Comparison of ENCODE assay signal across 1 cellular context in the genomic region with DNA sequence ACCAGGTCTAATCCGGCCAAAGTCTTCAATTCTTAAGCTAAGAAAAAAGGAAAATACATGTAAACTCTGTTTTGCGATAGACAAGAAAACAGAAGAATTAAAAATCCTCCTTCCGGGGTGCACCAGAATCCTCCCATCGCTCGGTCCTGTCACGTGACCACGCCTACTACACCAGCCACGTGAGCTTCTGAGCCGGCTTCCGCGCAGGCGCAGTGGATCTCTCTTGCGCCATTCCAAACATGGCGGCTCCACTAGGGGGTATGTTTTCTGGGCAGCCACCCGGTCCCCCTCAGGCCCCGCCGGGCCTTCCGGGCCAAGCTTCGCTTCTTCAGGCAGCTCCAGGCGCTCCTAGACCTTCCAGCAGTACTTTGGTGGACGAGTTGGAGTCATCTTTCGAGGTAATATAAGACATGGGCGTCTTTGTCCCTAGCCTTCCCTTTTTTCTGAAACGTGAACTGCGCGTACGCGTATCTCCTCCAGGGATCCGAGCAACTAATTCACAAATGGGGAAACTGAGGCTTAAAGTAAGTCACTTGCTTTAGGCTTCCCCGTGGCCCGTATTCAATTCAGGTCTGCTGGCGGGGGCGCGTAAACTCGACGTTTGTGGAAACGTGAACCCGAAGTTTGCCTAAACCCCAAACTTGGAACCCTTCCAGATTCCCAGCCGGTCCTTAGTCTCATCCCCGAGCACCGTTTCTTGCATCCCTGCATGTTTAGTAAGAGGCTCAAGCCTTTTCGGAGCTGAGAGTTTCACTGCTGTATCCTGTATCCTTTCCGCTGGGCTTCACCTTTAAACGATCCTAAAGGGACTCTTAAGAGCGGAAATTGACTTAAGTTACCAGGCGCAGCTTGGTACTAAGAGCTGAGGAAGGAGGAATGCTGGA.
A peak's percentile ranks its signal among the peaks of the same experiment; 100 is the strongest.
TF ChIP-seq lines count a peak whose summit lies in the region.

A gene with protein sequence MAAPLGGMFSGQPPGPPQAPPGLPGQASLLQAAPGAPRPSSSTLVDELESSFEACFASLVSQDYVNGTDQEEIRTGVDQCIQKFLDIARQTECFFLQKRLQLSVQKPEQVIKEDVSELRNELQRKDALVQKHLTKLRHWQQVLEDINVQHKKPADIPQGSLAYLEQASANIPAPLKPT (plus strand): TSS at position 226 of the 884 bp plus-strand sequence. CDS start 14 bp downstream, at position 240.

TF ChIP-seq in HepG2, 621 proteins besides CTCF, POLR2A, EP300 and RAD21 (continued from another document and continues in another):
- TF ChIP-seq, protein P1, sequence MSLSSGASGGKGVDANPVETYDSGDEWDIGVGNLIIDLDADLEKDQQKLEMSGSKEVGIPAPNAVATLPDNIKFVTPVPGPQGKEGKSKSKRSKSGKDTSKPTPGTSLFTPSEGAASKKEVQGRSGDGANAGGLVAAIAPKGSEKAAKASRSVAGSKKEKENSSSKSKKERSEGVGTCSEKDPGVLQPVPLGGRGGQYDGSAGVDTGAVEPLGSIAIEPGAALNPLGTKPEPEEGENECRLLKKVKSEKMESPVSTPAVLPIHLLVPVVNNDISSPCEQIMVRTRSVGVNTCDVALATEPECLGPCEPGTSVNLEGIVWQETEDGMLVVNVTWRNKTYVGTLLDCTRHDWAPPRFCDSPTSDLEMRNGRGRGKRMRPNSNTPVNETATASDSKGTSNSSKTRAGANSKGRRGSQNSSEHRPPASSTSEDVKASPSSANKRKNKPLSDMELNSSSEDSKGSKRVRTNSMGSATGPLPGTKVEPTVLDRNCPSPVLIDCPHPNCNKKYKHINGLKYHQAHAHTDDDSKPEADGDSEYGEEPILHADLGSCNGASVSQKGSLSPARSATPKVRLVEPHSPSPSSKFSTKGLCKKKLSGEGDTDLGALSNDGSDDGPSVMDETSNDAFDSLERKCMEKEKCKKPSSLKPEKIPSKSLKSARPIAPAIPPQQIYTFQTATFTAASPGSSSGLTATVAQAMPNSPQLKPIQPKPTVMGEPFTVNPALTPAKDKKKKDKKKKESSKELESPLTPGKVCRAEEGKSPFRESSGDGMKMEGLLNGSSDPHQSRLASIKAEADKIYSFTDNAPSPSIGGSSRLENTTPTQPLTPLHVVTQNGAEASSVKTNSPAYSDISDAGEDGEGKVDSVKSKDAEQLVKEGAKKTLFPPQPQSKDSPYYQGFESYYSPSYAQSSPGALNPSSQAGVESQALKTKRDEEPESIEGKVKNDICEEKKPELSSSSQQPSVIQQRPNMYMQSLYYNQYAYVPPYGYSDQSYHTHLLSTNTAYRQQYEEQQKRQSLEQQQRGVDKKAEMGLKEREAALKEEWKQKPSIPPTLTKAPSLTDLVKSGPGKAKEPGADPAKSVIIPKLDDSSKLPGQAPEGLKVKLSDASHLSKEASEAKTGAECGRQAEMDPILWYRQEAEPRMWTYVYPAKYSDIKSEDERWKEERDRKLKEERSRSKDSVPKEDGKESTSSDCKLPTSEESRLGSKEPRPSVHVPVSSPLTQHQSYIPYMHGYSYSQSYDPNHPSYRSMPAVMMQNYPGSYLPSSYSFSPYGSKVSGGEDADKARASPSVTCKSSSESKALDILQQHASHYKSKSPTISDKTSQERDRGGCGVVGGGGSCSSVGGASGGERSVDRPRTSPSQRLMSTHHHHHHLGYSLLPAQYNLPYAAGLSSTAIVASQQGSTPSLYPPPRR (CRISPR knock-in tag; IDR thresholded peaks at IDR 0.05; ENCODE audit: borderline replicate concordance), result no peak
- TF ChIP-seq HNF4G (IDR thresholded peaks at IDR 0.05; ENCODE audit: borderline replicate concordance, low read depth, low read length) (no peak), HNF4G (CRISPR knock-in tag; IDR thresholded peaks at IDR 0.05; ENCODE audit: borderline replicate concordance, low read depth) (no peak), SIX4 (CRISPR knock-in tag; IDR thresholded peaks at IDR 0.05) (no peak), SP5 (CRISPR knock-in tag; IDR thresholded peaks at IDR 0.05; ENCODE audit: borderline replicate concordance, low read depth) (no peak), ZKSCAN8 (CRISPR knock-in tag; IDR thresholded peaks at IDR 0.05; ENCODE audit: borderline replicate concordance) (peak; percentile 41; the same call in 1 of the 2 replicates), ESRRA (CRISPR knock-in tag; IDR thresholded peaks at IDR 0.05; ENCODE audit: low read depth) (no peak), XRCC5 (optimal IDR thresholded peaks at IDR 0.05; ENCODE audit: low read length) (peak; percentile 29), CBX5 (CRISPR knock-in tag; IDR thresholded peaks at IDR 0.05; ENCODE audit: borderline replicate concordance) (no peak; the same call in 1 of the 2 replicates), ELF1 (CRISPR knock-in tag; IDR thresholded peaks at IDR 0.05) (peak; percentile 88), ZNF678 (CRISPR knock-in tag; IDR thresholded peaks at IDR 0.05) (no peak), EED (CRISPR knock-in tag; IDR thresholded peaks at IDR 0.05) (peak; percentile 56; the same call in 1 of the 2 replicates), KMT2B (CRISPR knock-in tag; IDR thresholded peaks at IDR 0.05) (peak; percentile 76; the same call in 1 of the 2 replicates), STAT5B (CRISPR knock-in tag; IDR thresholded peaks at IDR 0.05) (no peak), IKZF1 (IDR thresholded peaks at IDR 0.05) (no peak), ZNF335 (CRISPR knock-in tag; IDR thresholded peaks at IDR 0.05) (no peak), MBD4 (IDR thresholded peaks at IDR 0.05; ENCODE audit: borderline replicate concordance, low read length) (no peak; the same call in 1 of the 2 replicates), HIVEP1 (CRISPR knock-in tag; IDR thresholded peaks at IDR 0.05) (no peak), HOXA5 (CRISPR knock-in tag; IDR thresholded peaks at IDR 0.05) (0 out of 2 replicates have a peak, but pooled peaks have one; percentile 25), ZNF775 (CRISPR knock-in tag; IDR thresholded peaks at IDR 0.05; ENCODE audit: borderline replicate concordance) (no peak), JDP2 (CRISPR knock-in tag; IDR thresholded peaks at IDR 0.05; ENCODE audit: borderline replicate concordance) (no peak), FOXA3 (CRISPR knock-in tag; IDR thresholded peaks at IDR 0.05) (peak; percentile 14; the same call in 1 of the 2 replicates), ZNF792 (CRISPR knock-in tag; IDR thresholded peaks at IDR 0.05) (peak; percentile 58; the same call in 1 of the 2 replicates), ELF3 (CRISPR knock-in tag; IDR thresholded peaks at IDR 0.05) (peak; percentile 66), ZNF501 (CRISPR knock-in tag; IDR thresholded peaks at IDR 0.05) (peak; percentile 92), PLRG1 (conservative IDR thresholded peaks at IDR 0.05) (no peak), NFKB2 (CRISPR knock-in tag; IDR thresholded peaks at IDR 0.05; ENCODE audit: borderline replicate concordance) (peak; percentile 42; the same call in 1 of the 2 replicates), ZNF230 (CRISPR knock-in tag; IDR thresholded peaks at IDR 0.05) (peak; percentile 68; the same call in 1 of the 2 replicates), ZNF3 (CRISPR knock-in tag; IDR thresholded peaks at IDR 0.05) (no peak), KLF16 (CRISPR knock-in tag; IDR thresholded peaks at IDR 0.05) (peak in 1 of 2 experiments; percentile 75; a peak in 2 of 4 replicates), ZNF383 (CRISPR knock-in tag; IDR thresholded peaks at IDR 0.05; ENCODE audit: borderline replicate concordance) (no peak), YY1 (IDR thresholded peaks at IDR 0.05; ENCODE audit: insufficient read depth, insufficient replicate concordance, low read depth, low read length) (peak; percentile 98)
- TF ChIP-seq, protein P2, sequence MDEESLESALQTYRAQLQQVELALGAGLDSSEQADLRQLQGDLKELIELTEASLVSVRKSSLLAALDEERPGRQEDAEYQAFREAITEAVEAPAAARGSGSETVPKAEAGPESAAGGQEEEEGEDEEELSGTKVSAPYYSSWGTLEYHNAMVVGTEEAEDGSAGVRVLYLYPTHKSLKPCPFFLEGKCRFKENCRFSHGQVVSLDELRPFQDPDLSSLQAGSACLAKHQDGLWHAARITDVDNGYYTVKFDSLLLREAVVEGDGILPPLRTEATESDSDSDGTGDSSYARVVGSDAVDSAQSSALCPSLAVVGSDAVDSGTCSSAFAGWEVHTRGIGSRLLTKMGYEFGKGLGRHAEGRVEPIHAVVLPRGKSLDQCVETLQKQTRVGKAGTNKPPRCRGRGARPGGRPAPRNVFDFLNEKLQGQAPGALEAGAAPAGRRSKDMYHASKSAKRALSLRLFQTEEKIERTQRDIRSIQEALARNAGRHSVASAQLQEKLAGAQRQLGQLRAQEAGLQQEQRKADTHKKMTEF (CRISPR knock-in tag; IDR thresholded peaks at IDR 0.05), result peak; percentile 38; the same call in 1 of the 2 replicates
- TF ChIP-seq, protein P3, sequence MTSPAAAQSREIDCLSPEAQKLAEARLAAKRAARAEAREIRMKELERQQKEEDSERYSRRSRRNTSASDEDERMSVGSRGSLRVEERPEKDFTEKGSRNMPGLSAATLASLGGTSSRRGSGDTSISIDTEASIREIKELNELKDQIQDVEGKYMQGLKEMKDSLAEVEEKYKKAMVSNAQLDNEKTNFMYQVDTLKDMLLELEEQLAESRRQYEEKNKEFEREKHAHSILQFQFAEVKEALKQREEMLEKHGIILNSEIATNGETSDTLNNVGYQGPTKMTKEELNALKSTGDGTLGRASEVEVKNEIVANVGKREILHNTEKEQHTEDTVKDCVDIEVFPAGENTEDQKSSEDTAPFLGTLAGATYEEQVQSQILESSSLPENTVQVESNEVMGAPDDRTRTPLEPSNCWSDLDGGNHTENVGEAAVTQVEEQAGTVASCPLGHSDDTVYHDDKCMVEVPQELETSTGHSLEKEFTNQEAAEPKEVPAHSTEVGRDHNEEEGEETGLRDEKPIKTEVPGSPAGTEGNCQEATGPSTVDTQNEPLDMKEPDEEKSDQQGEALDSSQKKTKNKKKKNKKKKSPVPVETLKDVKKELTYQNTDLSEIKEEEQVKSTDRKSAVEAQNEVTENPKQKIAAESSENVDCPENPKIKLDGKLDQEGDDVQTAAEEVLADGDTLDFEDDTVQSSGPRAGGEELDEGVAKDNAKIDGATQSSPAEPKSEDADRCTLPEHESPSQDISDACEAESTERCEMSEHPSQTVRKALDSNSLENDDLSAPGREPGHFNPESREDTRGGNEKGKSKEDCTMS (CRISPR knock-in tag; conservative IDR thresholded peaks at IDR 0.05), result no peak
- TF ChIP-seq, protein P4, sequence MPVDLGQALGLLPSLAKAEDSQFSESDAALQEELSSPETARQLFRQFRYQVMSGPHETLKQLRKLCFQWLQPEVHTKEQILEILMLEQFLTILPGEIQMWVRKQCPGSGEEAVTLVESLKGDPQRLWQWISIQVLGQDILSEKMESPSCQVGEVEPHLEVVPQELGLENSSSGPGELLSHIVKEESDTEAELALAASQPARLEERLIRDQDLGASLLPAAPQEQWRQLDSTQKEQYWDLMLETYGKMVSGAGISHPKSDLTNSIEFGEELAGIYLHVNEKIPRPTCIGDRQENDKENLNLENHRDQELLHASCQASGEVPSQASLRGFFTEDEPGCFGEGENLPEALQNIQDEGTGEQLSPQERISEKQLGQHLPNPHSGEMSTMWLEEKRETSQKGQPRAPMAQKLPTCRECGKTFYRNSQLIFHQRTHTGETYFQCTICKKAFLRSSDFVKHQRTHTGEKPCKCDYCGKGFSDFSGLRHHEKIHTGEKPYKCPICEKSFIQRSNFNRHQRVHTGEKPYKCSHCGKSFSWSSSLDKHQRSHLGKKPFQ (CRISPR knock-in tag; IDR thresholded peaks at IDR 0.05; ENCODE audit: insufficient replicate concordance), result peak; percentile 6
- TF ChIP-seq, protein P5, sequence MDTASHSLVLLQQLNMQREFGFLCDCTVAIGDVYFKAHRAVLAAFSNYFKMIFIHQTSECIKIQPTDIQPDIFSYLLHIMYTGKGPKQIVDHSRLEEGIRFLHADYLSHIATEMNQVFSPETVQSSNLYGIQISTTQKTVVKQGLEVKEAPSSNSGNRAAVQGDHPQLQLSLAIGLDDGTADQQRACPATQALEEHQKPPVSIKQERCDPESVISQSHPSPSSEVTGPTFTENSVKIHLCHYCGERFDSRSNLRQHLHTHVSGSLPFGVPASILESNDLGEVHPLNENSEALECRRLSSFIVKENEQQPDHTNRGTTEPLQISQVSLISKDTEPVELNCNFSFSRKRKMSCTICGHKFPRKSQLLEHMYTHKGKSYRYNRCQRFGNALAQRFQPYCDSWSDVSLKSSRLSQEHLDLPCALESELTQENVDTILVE (CRISPR knock-in tag; IDR thresholded peaks at IDR 0.05), result 0 out of 2 replicates have a peak, but pooled peaks have one; percentile 34
- TF ChIP-seq, protein P6, sequence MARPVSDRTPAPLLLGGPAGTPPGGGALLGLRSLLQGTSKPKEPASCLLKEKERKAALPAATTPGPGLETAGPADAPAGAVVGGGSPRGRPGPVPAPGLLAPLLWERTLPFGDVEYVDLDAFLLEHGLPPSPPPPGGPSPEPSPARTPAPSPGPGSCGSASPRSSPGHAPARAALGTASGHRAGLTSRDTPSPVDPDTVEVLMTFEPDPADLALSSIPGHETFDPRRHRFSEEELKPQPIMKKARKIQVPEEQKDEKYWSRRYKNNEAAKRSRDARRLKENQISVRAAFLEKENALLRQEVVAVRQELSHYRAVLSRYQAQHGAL (CRISPR knock-in tag; IDR thresholded peaks at IDR 0.05; ENCODE audit: not compliant biosample characterization), result no peak
- TF ChIP-seq, protein P7, sequence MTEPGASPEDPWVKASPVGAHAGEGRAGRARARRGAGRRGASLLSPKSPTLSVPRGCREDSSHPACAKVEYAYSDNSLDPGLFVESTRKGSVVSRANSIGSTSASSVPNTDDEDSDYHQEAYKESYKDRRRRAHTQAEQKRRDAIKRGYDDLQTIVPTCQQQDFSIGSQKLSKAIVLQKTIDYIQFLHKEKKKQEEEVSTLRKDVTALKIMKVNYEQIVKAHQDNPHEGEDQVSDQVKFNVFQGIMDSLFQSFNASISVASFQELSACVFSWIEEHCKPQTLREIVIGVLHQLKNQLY (CRISPR knock-in tag; IDR thresholded peaks at IDR 0.05), result peak; percentile 23; the same call in 1 of the 2 replicates
- TF ChIP-seq, protein P8, sequence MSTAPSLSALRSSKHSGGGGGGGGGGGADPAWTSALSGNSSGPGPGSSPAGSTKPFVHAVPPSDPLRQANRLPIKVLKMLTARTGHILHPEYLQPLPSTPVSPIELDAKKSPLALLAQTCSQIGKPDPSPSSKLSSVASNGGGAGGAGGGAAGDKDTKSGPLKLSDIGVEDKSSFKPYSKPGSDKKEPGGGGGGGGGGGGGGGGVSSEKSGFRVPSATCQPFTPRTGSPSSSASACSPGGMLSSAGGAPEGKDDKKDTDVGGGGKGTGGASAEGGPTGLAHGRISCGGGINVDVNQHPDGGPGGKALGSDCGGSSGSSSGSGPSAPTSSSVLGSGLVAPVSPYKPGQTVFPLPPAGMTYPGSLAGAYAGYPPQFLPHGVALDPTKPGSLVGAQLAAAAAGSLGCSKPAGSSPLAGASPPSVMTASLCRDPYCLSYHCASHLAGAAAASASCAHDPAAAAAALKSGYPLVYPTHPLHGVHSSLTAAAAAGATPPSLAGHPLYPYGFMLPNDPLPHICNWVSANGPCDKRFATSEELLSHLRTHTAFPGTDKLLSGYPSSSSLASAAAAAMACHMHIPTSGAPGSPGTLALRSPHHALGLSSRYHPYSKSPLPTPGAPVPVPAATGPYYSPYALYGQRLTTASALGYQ (CRISPR knock-in tag; IDR thresholded peaks at IDR 0.05), result 0 out of 2 replicates have a peak, but pooled peaks have one; percentile 32
- TF ChIP-seq, protein P9, sequence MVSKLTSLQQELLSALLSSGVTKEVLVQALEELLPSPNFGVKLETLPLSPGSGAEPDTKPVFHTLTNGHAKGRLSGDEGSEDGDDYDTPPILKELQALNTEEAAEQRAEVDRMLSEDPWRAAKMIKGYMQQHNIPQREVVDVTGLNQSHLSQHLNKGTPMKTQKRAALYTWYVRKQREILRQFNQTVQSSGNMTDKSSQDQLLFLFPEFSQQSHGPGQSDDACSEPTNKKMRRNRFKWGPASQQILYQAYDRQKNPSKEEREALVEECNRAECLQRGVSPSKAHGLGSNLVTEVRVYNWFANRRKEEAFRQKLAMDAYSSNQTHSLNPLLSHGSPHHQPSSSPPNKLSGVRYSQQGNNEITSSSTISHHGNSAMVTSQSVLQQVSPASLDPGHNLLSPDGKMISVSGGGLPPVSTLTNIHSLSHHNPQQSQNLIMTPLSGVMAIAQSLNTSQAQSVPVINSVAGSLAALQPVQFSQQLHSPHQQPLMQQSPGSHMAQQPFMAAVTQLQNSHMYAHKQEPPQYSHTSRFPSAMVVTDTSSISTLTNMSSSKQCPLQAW (CRISPR knock-in tag; IDR thresholded peaks at IDR 0.05), result peak; percentile 41; the same call in 1 of the 2 replicates
